Comparison of ENCODE assay signal across 13 cellular contexts in genomic region chr17:46764709-46765401, GRCh38. TPM values are rescaled to one million over a fixed set of nuclear protein-coding genes. Genes with fewer than 3 reads are reported as not detected.
DNase-seq lines count a peak whose midpoint lies in the region; ATAC-seq and TF ChIP-seq lines count a peak whose summit lies in the region.
"Had no signal": no experiment of that assay in that cellular context is flagged by ENCODE, and none has a peak within 500 bp of the region (broad histone marks: within the 10 kb centered on the region; RNA-seq: fewer than 3 reads in every experiment).

No MANE protein-coding gene starts in this region.

- H3K4me3 ChIP-seq in astrocyte of the spinal cord (ENCODE audit: low read depth, low read length) (no peak overlapping the region), aorta (ENCODE audit: low read length in 2 of 2) (no peak overlapping the region)
- H3K4me3 ChIP-seq: Peyer's patch had no signal

- peak; percentile 33 for ATAC-seq in aorta (ENCODE audit: low FRiP score)
- ATAC-seq: effector memory CD8-positive, alpha-beta T cell had no signal

- in situ Hi-C loops in astrocyte of the spinal cord (cut with HindIII; ENCODE audit: low sequenced_read_pairs) (no loop called here), KBM-7 (cut with MboI; ENCODE audit: low pct_unique_long_range_greater_than_20kb, low sequenced_read_pairs) (no loop called here)

- no peaks in the 10 kb centered on the region for H3K36me3 ChIP-seq in aorta (ENCODE audit: control insufficient read depth in 1 of 2, insufficient read depth in 2 of 2, low read length in 1 of 2)

- no peak for TF ChIP-seq CTCF in astrocyte of the spinal cord (IDR thresholded peaks at IDR 0.05; ENCODE audit: low read depth, low read length)

- no peaks in the 10 kb centered on the region for H3K4me1 ChIP-seq in aorta (ENCODE audit: control insufficient read depth in 1 of 2, insufficient read depth in 2 of 2, low read length in 2 of 2)

- peak; percentile 30 for DNase-seq in NCI-H1092 treated with DMSO at 0.1 percent for 48 hours (lab: John Stamatoyannopoulos, UW)
- DNase-seq in NCI-H1092 (lab: John Stamatoyannopoulos, UW), result no peak
- DNase-seq in astrocyte of the spinal cord (ENCODE audit: low read depth, low spot score), result peak; percentile 77
- DNase-seq in iris pigment epithelial cell (ENCODE audit: low read depth), result peak; percentile 74
- no peak for DNase-seq in aorta
- DNase-seq in NK-92 treated with Interleukin-12 subunit alpha and Interleukin-12 subunit beta, amount 100 ng/mL, for 24 hours (lab: John Stamatoyannopoulos, UW), result no peak
- DNase-seq in KBM-7, result no peak
- no peak for DNase-seq in stimulated activated CD4-positive, alpha-beta T cell treated with anti-CD3 and anti-CD28 coated beads, Interleukin-4, amount 100 ng/mL, for 4 hours
- DNase-seq: 8988T; activated CD8-positive, alpha-beta memory T cell treated with anti-CD3 and anti-CD28 coated beads, Interleukin-2, amount 50 U/mL, for 48 hours; effector memory CD8-positive, alpha-beta T cell; nephron progenitor cell had no signal

- no peaks in the 10 kb centered on the region for H3K9me3 ChIP-seq in aorta (ENCODE audit: control insufficient read depth, low read length)
- H3K9me3 ChIP-seq: Peyer's patch had no signal

- WGBS in aorta, 2 donors, result 55 to 56% methylated on average over 13 of the region's 13 CpGs

- no peak overlapping the region for H3K27ac ChIP-seq in aorta (ENCODE audit: low read depth in 1 of 2, low read length in 2 of 2)
- H3K27ac ChIP-seq: Peyer's patch had no signal

- intact Hi-C loops in aorta (cut with DNase I), result no loop called here

- H3K27me3 ChIP-seq in aorta (ENCODE audit: control insufficient read depth in 1 of 2, insufficient read depth in 2 of 2, low read length in 1 of 2), result no peaks in the 10 kb centered on the region

RNA-seq across cellular contexts. Expression of gene WNT3, which starts 53.6 kb away (rescaled TPM):
- total RNA-seq in aorta, result under 1 TPM; 0.39 to 0.96 TPM
- 1 to 10 TPM in 1 of 2 donors, under 1 TPM in 1; 0.15 to 1.0 TPM for polyA plus RNA-seq in aorta

Comparison
In these comparisons a context has a peak if more than half of its experiments do, and no peak if none do; other contexts are left out.
1. DNase-seq: peak in NCI-H1092 treated with DMSO at 0.1 percent for 48 hours (single experiment), astrocyte of the spinal cord (single experiment) and iris pigment epithelial cell (single experiment); none in NCI-H1092 (single experiment), aorta (0 of 2), NK-92 treated with Interleukin-12 subunit alpha and Interleukin-12 subunit beta, amount 100 ng/mL, for 24 hours (single experiment), KBM-7 (single experiment) and stimulated activated CD4-positive, alpha-beta T cell treated with anti-CD3 and anti-CD28 coated beads, Interleukin-4, amount 100 ng/mL, for 4 hours (0 of 2).